In the genomic region with DNA sequence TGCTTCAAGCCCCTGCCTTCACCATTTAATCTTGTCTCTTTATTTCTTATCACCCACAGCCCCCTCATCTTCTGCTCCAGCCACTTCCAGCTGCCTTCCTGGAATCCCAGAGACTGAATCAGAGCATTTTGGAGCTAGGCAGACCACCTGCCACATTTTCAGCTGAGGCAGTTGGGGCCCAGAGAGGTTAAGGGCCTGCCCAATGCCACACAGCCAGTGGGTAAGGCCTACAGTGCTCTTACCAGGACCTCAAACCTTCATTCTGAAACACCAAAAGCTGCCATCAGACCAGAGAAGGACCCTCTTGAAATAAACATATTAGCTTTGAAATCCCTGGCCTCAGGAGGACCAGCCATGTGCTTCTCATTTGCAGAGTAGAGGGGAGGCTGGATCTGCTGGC, we compare ENCODE assay signal across 17 cellular contexts. TPM values are rescaled to one million over a fixed set of nuclear protein-coding genes. Genes with fewer than 3 reads are reported as not detected.
DNase-seq lines count a peak whose midpoint lies in the region; TF ChIP-seq lines count a peak whose summit lies in the region.
"Had no signal": no experiment of that assay in that cellular context is flagged by ENCODE, and none has a peak within 500 bp of the region (broad histone marks: within the 10 kb centered on the region; RNA-seq: fewer than 3 reads in every experiment).

No MANE protein-coding gene starts in this region.

- H2AFZ ChIP-seq in GM23248 = no peak overlapping the region

- no peaks in the 10 kb centered on the region for H3K79me2 ChIP-seq in GM23248 (ENCODE audit: insufficient read depth)

- intact Hi-C loops in spleen (cut with DNase I; ENCODE audit: low total_unique reads) = no loop called here
- intact Hi-C loops in adrenal gland (cut with DNase I) = no loop called here

- H3K4me2 ChIP-seq in GM23248 (ENCODE audit: unreplicated experiment) = no peak overlapping the region

- POLR2A ChIA-PET in HEK293 (lab: Yijun Ruan, JAX) = no interaction called here

- H3K9me2 ChIP-seq in GM23248 (ENCODE audit: insufficient read depth) = no peaks in the 10 kb centered on the region

- H4K20me1 ChIP-seq in GM23248 (ENCODE audit: insufficient read depth) = no peaks in the 10 kb centered on the region

- no peak overlapping the region for H3K9ac ChIP-seq in GM23248

- H3F3A ChIP-seq in GM23248 (ENCODE audit: insufficient read depth) = peaks cover 11% of the 10 kb centered on the region

- H3K36me3 ChIP-seq in GM23248 (ENCODE audit: low read depth) = no peaks in the 10 kb centered on the region
- H3K36me3 ChIP-seq in HEK293 (ENCODE audit: control insufficient read depth in 2 of 2, insufficient read depth in 1 of 2, low read length in 2 of 2) = no peaks in the 10 kb centered on the region
- H3K36me3 ChIP-seq in spleen = no peaks in the 10 kb centered on the region
- H3K36me3 ChIP-seq in adrenal gland (replicated peaks in 1 of 2) = no peaks in the 10 kb centered on the region

- H3K9me3 ChIP-seq in GM23248 (ENCODE audit: low read depth) = no peaks in the 10 kb centered on the region
- no peaks in the 10 kb centered on the region for H3K9me3 ChIP-seq in HEK293 (ENCODE audit: control insufficient read depth, insufficient read depth, low read depth, low read length)
- no peaks in the 10 kb centered on the region for H3K9me3 ChIP-seq in spleen
- no peaks in the 10 kb centered on the region for H3K9me3 ChIP-seq in adrenal gland (replicated peaks in 1 of 3)

- peaks cover 9% of the 10 kb centered on the region for H3K4me1 ChIP-seq in GM23248 (ENCODE audit: insufficient read depth)
- no peaks in the 10 kb centered on the region; the same call in 1 of the 2 replicates for H3K4me1 ChIP-seq in HEK293 (ENCODE audit: control insufficient read depth, insufficient read depth, low read length)
- peaks cover 0 to 17% (median 3%) of the 10 kb centered on the region in 6 donors for H3K4me1 ChIP-seq in spleen
- no peaks in the 10 kb centered on the region for H3K4me1 ChIP-seq in adrenal gland (replicated peaks in 1 of 2)

- H3K4me3 ChIP-seq in GM23248 (no peak overlapping the region), HEK293 (ENCODE audit: low read depth, low read length) (no peak overlapping the region), spleen (no peak overlapping the region), adrenal gland (no peak overlapping the region)

- peak overlapping the region; percentile 61 for H3K27ac ChIP-seq in GM23248
- no peak overlapping the region for H3K27ac ChIP-seq in HEK293 (ENCODE audit: extremely low read depth, low read depth, low read length)
- peak overlapping the region; percentile 49 for H3K27ac ChIP-seq in cingulate gyrus (ENCODE audit: low read depth, low read length)
- no peak overlapping the region for H3K27ac ChIP-seq in spleen
- no peak overlapping the region for H3K27ac ChIP-seq in adrenal gland

- TF ChIP-seq CTCF in HEK293 (tag by site-specific recombination; IDR thresholded peaks at IDR 0.05) (no peak), spleen (IDR thresholded peaks at IDR 0.05 in 8 of 11, conservative IDR thresholded peaks at IDR 0.05 in 3 of 11) (no peak), adrenal gland (IDR thresholded peaks at IDR 0.05) (no peak)

- DNase-seq in GM23248 = no peak
- DNase-seq in spleen = peak; percentile 6
- DNase-seq in DMS114 treated with DMSO at 0.1 percent for 48 hours (lab: John Stamatoyannopoulos, UW; ENCODE audit: unreplicated experiment) = no peak
- DNase-seq in SIG-M5 (lab: John Stamatoyannopoulos, UW) = no peak
- no peak for DNase-seq in adrenal gland
- no peak for DNase-seq in NCI-H446 (lab: John Stamatoyannopoulos, UW)
- DNase-seq: Calu3; CD4-positive, alpha-beta memory T cell; COR-L47; DMS153; DND-41; H7; HCEC 1CT had no signal

- in situ Hi-C loops in GM23248 (cut with MboI) = no loop called here

- H3K27me3 ChIP-seq in GM23248 (replicated peaks; ENCODE audit: insufficient read depth) (peaks cover 20% of the 10 kb centered on the region), spleen (replicated peaks in 1 of 7) (peaks cover 0 to 75% (median 16%) of the 10 kb centered on the region in 7 donors), adrenal gland (peaks cover 10% of the 10 kb centered on the region)

- TF ChIP-seq POLR2A in spleen (IDR thresholded peaks at IDR 0.05) (no peak), adrenal gland (IDR thresholded peaks at IDR 0.05) (no peak)

- CTCF ChIA-PET in HEK293 (lab: Yijun Ruan, JAX) = interaction anchor here (0.6 to 1.8 kb wide), 3 partner anchors 16 to 1462 kb away, joined by 3 to 5 read pairs (median 3); no protein-coding TSS in a partner anchor

TF ChIP-seq in HEK293, 187 proteins besides CTCF, POLR2A, EP300 and RAD21:
- TF ChIP-seq ZBTB7A (tag by site-specific recombination; IDR thresholded peaks at IDR 0.05; ENCODE audit: low read depth) (no peak), ZNF654 (tag by site-specific recombination; IDR thresholded peaks at IDR 0.05; ENCODE audit: low read depth) (no peak), KLF10 (tag by site-specific recombination; IDR thresholded peaks at IDR 0.05) (no peak), ZNF660 (tag by site-specific recombination; IDR thresholded peaks at IDR 0.05) (no peak), ZNF768 (tag by site-specific recombination; IDR thresholded peaks at IDR 0.05) (0 out of 2 replicates have a peak, but pooled peaks have one; percentile 39), ZNF16 (tag by site-specific recombination; IDR thresholded peaks at IDR 0.05; ENCODE audit: low read depth) (no peak)
- TF ChIP-seq, protein P1, sequence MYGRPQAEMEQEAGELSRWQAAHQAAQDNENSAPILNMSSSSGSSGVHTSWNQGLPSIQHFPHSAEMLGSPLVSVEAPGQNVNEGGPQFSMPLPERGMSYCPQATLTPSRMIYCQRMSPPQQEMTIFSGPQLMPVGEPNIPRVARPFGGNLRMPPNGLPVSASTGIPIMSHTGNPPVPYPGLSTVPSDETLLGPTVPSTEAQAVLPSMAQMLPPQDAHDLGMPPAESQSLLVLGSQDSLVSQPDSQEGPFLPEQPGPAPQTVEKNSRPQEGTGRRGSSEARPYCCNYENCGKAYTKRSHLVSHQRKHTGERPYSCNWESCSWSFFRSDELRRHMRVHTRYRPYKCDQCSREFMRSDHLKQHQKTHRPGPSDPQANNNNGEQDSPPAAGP (tag by site-specific recombination; IDR thresholded peaks at IDR 0.05) = no peak

RNA-seq across cellular contexts. Expression of a gene that starts 17.6 kb away (rescaled TPM):
- total RNA-seq in GM23248 (2014; rRNA removed; shearing (Covaris generic)) = 0.76 and 2.4 TPM in 2 replicates
- 0.34 and 0.45 TPM in 2 replicates for polyA plus RNA-seq in GM23248 (2016; fragmentation: Nextera tagmentation; extraction: Ambion mirVana)
- total RNA-seq in spleen = not detected
- under 1 TPM in 2 of 3 donors, not detected in 1; under 0.01 to 0.02 TPM for polyA plus RNA-seq in spleen
- total RNA-seq in adrenal gland = 1 to 10 TPM in 3 of 8 donors, under 1 TPM in 4, not detected in 1; 0.04 to 6.9 (median 0.46) TPM
- 1 to 10 TPM; 1.4 to 6.0 (median 5.1) TPM for polyA plus RNA-seq in adrenal gland
- total RNA-seq: A673; CD4-positive, alpha-beta memory T cell had no signal
- polyA plus RNA-seq: CD4-positive, alpha-beta memory T cell had no signal

RNA-seq across cellular contexts. Expression of a gene that starts 20.4 kb away (rescaled TPM):
- total RNA-seq in GM23248 (2014; rRNA removed; shearing (Covaris generic)) = not detected in 2 replicates
- not detected in 2 replicates for polyA plus RNA-seq in GM23248 (2016; fragmentation: Nextera tagmentation; extraction: Ambion mirVana)
- not detected for total RNA-seq in spleen
- polyA plus RNA-seq in spleen = not detected
- under 1 TPM in 1 of 8 donors, not detected in 7; 0.18 TPM for total RNA-seq in adrenal gland
- polyA plus RNA-seq in adrenal gland = under 1 TPM in 2 of 3 donors, not detected in 1; 0.13 to 0.24 TPM
- total RNA-seq: A673; Calu3; CD4-positive, alpha-beta memory T cell; H1; H7 had no signal
- polyA plus RNA-seq: CD4-positive, alpha-beta memory T cell had no signal

Comparison
In these comparisons a context has a peak if more than half of its experiments do, and no peak if none do; other contexts are left out.
1. H3K27ac ChIP-seq: peak in GM23248 (single experiment) and cingulate gyrus (single experiment); none in HEK293 (single experiment), spleen (0 of 8) and adrenal gland (0 of 5).